1 cellular context compared by ENCODE assay signal in the genomic region with DNA sequence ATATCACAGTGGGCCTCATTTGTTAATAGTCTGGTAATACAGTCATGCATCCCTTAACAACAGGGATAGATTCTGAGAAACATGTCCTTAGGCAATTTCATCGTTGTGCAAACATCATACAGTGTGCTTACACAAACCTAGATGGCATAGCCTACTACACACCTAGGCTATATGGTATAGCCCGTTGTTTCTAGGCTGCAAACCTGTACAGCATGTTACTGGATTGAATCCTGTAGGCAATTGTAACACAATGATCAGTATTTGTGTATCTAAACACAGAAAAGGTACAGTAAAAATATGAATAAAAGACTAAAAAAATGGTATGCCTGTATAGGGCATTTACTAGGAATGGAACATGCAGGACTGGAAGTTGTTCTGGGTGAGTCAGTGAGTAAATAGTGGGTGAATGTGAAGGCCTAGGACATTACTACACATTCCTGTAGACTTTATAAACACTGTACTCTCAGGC.
TF ChIP-seq lines count a peak whose summit lies in the region.

No MANE protein-coding gene starts in this region.

TF ChIP-seq in HepG2, 621 proteins besides CTCF, POLR2A, EP300 and RAD21 (continued from another document and continues in another):
- peak in 1 of 2 experiments; percentile 30; a peak in 1 of 4 replicates for TF ChIP-seq KLF16 (CRISPR knock-in tag; IDR thresholded peaks at IDR 0.05)
- 0 out of 2 replicates have a peak, but pooled peaks have one; percentile 35 for TF ChIP-seq DPF2 (CRISPR knock-in tag; IDR thresholded peaks at IDR 0.05; ENCODE audit: borderline replicate concordance, low read depth)
- peak; percentile 44; the same call in 1 of the 2 replicates for TF ChIP-seq TBX3 (IDR thresholded peaks at IDR 0.05; ENCODE audit: borderline replicate concordance)
- TF ChIP-seq ZBTB20 (CRISPR knock-in tag; IDR thresholded peaks at IDR 0.05; ENCODE audit: borderline replicate concordance, low read depth): peak; percentile 67; the same call in 1 of the 2 replicates
- TF ChIP-seq ZNF569 (CRISPR knock-in tag; IDR thresholded peaks at IDR 0.05; ENCODE audit: borderline replicate concordance): no peak
- no peak for TF ChIP-seq FOXP1 (IDR thresholded peaks at IDR 0.05)
- peak; percentile 50; the same call in 1 of the 2 replicates for TF ChIP-seq FOXP1 (CRISPR knock-in tag; IDR thresholded peaks at IDR 0.05)
- TF ChIP-seq, protein P1, sequence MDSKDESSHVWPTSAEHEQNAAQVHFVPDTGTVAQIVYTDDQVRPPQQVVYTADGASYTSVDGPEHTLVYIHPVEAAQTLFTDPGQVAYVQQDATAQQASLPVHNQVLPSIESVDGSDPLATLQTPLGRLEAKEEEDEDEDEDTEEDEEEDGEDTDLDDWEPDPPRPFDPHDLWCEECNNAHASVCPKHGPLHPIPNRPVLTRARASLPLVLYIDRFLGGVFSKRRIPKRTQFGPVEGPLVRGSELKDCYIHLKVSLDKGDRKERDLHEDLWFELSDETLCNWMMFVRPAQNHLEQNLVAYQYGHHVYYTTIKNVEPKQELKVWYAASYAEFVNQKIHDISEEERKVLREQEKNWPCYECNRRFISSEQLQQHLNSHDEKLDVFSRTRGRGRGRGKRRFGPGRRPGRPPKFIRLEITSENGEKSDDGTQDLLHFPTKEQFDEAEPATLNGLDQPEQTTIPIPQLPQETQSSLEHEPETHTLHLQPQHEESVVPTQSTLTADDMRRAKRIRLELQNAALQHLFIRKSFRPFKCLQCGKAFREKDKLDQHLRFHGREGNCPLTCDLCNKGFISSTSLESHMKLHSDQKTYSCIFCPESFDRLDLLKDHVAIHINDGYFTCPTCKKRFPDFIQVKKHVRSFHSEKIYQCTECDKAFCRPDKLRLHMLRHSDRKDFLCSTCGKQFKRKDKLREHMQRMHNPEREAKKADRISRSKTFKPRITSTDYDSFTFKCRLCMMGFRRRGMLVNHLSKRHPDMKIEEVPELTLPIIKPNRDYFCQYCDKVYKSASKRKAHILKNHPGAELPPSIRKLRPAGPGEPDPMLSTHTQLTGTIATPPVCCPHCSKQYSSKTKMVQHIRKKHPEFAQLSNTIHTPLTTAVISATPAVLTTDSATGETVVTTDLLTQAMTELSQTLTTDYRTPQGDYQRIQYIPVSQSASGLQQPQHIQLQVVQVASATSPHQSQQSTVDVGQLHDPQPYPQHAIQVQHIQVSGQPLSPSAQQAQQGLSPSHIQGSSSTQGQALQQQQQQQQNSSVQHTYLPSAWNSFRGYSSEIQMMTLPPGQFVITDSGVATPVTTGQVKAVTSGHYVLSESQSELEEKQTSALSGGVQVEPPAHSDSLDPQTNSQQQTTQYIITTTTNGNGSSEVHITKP (CRISPR knock-in tag; IDR thresholded peaks at IDR 0.05; ENCODE audit: low read depth): peak; percentile 97
- peak; percentile 52; the same call in 1 of the 2 replicates for TF ChIP-seq RCOR2 (CRISPR knock-in tag; IDR thresholded peaks at IDR 0.05)
- no peak for TF ChIP-seq CERS6 (CRISPR knock-in tag; IDR thresholded peaks at IDR 0.05)
- peak; percentile 78; the same call in 1 of the 2 replicates for TF ChIP-seq HMG20A (CRISPR knock-in tag; IDR thresholded peaks at IDR 0.05; ENCODE audit: borderline replicate concordance)
- TF ChIP-seq TGIF2 (CRISPR knock-in tag; IDR thresholded peaks at IDR 0.05): no peak
- TF ChIP-seq, protein P2, sequence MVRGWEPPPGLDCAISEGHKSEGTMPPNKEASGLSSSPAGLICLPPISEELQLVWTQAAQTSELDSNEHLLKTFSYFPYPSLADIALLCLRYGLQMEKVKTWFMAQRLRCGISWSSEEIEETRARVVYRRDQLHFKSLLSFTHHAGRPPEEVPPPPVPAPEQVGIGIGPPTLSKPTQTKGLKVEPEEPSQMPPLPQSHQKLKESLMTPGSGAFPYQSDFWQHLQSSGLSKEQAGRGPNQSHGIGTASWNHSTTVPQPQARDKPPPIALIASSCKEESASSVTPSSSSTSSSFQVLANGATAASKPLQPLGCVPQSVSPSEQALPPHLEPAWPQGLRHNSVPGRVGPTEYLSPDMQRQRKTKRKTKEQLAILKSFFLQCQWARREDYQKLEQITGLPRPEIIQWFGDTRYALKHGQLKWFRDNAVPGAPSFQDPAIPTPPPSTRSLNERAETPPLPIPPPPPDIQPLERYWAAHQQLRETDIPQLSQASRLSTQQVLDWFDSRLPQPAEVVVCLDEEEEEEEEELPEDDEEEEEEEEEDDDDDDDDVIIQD (CRISPR knock-in tag; IDR thresholded peaks at IDR 0.05; ENCODE audit: low read depth): peak; percentile 38; the same call in 1 of the 2 replicates
- no peak for TF ChIP-seq CBFB (CRISPR knock-in tag; IDR thresholded peaks at IDR 0.05)
- TF ChIP-seq ZBTB34 (CRISPR knock-in tag; IDR thresholded peaks at IDR 0.05): no peak
- TF ChIP-seq SIN3A (IDR thresholded peaks at IDR 0.05; ENCODE audit: borderline replicate concordance, low read depth, low read length): no peak
- TF ChIP-seq ETV5 (CRISPR knock-in tag; IDR thresholded peaks at IDR 0.05; ENCODE audit: borderline replicate concordance): 0 out of 2 replicates have a peak, but pooled peaks have one; percentile 17
- TF ChIP-seq, protein P3, sequence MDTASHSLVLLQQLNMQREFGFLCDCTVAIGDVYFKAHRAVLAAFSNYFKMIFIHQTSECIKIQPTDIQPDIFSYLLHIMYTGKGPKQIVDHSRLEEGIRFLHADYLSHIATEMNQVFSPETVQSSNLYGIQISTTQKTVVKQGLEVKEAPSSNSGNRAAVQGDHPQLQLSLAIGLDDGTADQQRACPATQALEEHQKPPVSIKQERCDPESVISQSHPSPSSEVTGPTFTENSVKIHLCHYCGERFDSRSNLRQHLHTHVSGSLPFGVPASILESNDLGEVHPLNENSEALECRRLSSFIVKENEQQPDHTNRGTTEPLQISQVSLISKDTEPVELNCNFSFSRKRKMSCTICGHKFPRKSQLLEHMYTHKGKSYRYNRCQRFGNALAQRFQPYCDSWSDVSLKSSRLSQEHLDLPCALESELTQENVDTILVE (CRISPR knock-in tag; IDR thresholded peaks at IDR 0.05): 0 out of 2 replicates have a peak, but pooled peaks have one; percentile 19
- TF ChIP-seq ZNF382 (CRISPR knock-in tag; IDR thresholded peaks at IDR 0.05; ENCODE audit: borderline replicate concordance): no peak
- TF ChIP-seq JUNB (CRISPR knock-in tag; IDR thresholded peaks at IDR 0.05; ENCODE audit: borderline replicate concordance): peak; percentile 71; the same call in 1 of the 2 replicates
- TF ChIP-seq ELF3 (CRISPR knock-in tag; IDR thresholded peaks at IDR 0.05): peak; percentile 60; the same call in 1 of the 2 replicates
- TF ChIP-seq ATF2 (CRISPR knock-in tag; IDR thresholded peaks at IDR 0.05): no peak
- TF ChIP-seq EHMT2 (IDR thresholded peaks at IDR 0.05; ENCODE audit: borderline replicate concordance, low read depth, low read length): peak; percentile 79; the same call in 1 of the 2 replicates
- TF ChIP-seq TEAD3 (CRISPR knock-in tag; optimal IDR thresholded peaks at IDR 0.05; ENCODE audit: borderline replicate concordance): peak; percentile 70
- TF ChIP-seq FOSL2 (CRISPR knock-in tag; IDR thresholded peaks at IDR 0.05): peak; percentile 92
- peak; percentile 33; the same call in 1 of the 2 replicates for TF ChIP-seq SOX5 (CRISPR knock-in tag; IDR thresholded peaks at IDR 0.05; ENCODE audit: borderline replicate concordance)
- no peak for TF ChIP-seq XRCC5 (optimal IDR thresholded peaks at IDR 0.05; ENCODE audit: low read length)
- TF ChIP-seq JUND (CRISPR knock-in tag; IDR thresholded peaks at IDR 0.05): peak; percentile 74
- peak; percentile 29; the same call in 1 of the 2 replicates for TF ChIP-seq FOXO1 (CRISPR knock-in tag; IDR thresholded peaks at IDR 0.05)
- no peak for TF ChIP-seq REPIN1 (CRISPR knock-in tag; IDR thresholded peaks at IDR 0.05; ENCODE audit: borderline replicate concordance, low read depth)
- TF ChIP-seq SETDB1 (CRISPR knock-in tag; IDR thresholded peaks at IDR 0.05; ENCODE audit: borderline replicate concordance): no peak
- TF ChIP-seq SAFB2 (CRISPR knock-in tag; IDR thresholded peaks at IDR 0.05; ENCODE audit: borderline replicate concordance, low read depth): no peak
- peak; percentile 91; the same call in 1 of the 2 replicates for TF ChIP-seq FOSL1 (CRISPR knock-in tag; IDR thresholded peaks at IDR 0.05; ENCODE audit: borderline replicate concordance)
- no peak for TF ChIP-seq SYNCRIP (IDR thresholded peaks at IDR 0.05; ENCODE audit: insufficient read depth, low read depth, low read length)
- TF ChIP-seq POGZ (CRISPR knock-in tag; IDR thresholded peaks at IDR 0.05): peak; percentile 72; the same call in 1 of the 2 replicates
- TF ChIP-seq, protein P4, sequence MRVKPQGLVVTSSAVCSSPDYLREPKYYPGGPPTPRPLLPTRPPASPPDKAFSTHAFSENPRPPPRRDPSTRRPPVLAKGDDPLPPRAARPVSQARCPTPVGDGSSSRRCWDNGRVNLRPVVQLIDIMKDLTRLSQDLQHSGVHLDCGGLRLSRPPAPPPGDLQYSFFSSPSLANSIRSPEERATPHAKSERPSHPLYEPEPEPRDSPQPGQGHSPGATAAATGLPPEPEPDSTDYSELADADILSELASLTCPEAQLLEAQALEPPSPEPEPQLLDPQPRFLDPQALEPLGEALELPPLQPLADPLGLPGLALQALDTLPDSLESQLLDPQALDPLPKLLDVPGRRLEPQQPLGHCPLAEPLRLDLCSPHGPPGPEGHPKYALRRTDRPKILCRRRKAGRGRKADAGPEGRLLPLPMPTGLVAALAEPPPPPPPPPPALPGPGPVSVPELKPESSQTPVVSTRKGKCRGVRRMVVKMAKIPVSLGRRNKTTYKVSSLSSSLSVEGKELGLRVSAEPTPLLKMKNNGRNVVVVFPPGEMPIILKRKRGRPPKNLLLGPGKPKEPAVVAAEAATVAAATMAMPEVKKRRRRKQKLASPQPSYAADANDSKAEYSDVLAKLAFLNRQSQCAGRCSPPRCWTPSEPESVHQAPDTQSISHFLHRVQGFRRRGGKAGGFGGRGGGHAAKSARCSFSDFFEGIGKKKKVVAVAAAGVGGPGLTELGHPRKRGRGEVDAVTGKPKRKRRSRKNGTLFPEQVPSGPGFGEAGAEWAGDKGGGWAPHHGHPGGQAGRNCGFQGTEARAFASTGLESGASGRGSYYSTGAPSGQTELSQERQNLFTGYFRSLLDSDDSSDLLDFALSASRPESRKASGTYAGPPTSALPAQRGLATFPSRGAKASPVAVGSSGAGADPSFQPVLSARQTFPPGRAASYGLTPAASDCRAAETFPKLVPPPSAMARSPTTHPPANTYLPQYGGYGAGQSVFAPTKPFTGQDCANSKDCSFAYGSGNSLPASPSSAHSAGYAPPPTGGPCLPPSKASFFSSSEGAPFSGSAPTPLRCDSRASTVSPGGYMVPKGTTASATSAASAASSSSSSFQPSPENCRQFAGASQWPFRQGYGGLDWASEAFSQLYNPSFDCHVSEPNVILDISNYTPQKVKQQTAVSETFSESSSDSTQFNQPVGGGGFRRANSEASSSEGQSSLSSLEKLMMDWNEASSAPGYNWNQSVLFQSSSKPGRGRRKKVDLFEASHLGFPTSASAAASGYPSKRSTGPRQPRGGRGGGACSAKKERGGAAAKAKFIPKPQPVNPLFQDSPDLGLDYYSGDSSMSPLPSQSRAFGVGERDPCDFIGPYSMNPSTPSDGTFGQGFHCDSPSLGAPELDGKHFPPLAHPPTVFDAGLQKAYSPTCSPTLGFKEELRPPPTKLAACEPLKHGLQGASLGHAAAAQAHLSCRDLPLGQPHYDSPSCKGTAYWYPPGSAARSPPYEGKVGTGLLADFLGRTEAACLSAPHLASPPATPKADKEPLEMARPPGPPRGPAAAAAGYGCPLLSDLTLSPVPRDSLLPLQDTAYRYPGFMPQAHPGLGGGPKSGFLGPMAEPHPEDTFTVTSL (CRISPR knock-in tag; IDR thresholded peaks at IDR 0.05; ENCODE audit: borderline replicate concordance): peak; percentile 80; the same call in 1 of the 2 replicates
- TF ChIP-seq WIZ (CRISPR knock-in tag; IDR thresholded peaks at IDR 0.05): no peak
- no peak for TF ChIP-seq SNAPC2 (CRISPR knock-in tag; IDR thresholded peaks at IDR 0.05)
- TF ChIP-seq RXRB (CRISPR knock-in tag; IDR thresholded peaks at IDR 0.05; ENCODE audit: borderline replicate concordance): peak; percentile 47; the same call in 1 of the 2 replicates
- TF ChIP-seq ZMYM2 (CRISPR knock-in tag; IDR thresholded peaks at IDR 0.05): no peak
- TF ChIP-seq RFX1 (IDR thresholded peaks at IDR 0.05): no peak
